ENCODE assay signal across 1 cellular context in the genomic region with DNA sequence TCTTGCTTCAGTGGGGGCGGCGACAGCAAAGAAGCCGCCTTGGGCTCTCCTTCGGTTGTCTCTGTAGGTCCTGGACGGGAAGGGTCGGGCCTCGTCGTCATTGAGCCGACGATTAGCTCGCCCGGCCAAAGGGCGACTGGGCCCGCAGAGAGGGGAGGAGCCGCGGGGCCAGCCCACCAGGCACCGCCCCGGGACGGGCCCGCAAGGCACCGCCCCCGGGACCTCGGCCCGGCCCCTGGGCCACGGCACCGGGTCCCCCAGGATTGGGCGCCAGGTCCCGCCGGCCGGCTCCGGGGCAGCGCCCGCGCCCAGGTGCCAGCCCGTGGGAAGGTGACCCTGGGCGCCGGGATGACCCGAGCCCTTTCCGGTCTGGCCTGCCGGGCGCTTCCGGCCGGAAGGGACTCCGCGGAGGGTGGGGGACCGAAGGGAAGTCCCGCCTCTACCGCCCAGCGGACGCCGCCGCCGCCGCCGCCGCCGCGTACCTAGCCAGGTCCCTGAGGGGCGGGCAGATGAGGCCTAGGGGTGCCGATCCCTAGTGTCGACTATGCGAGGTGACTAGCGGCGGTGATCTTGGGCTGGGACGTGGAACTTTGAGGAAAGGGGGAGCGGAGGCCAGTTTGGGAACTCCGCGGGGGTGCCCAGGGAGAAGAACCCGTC.
TF ChIP-seq lines count a peak whose summit lies in the region.

Gene GBA2, minus strand, starts transcription at position 371 of the 657 bp plus-strand sequence. CDS start 524 bp downstream, outside the sequence.
A gene with protein sequence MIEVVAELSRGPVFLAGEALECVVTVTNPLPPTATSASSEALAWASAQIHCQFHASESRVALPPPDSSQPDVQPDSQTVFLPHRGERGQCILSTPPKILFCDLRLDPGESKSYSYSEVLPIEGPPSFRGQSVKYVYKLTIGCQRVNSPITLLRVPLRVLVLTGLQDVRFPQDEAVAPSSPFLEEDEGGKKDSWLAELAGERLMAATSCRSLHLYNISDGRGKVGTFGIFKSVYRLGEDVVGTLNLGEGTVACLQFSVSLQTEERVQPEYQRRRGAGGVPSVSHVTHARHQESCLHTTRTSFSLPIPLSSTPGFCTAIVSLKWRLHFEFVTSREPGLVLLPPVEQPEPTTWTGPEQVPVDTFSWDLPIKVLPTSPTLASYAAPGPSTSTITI (plus strand): TSS at position 430 of the 657 bp plus-strand sequence. CDS start 469 bp downstream, outside the sequence.

TF ChIP-seq in HepG2, 621 proteins besides CTCF, POLR2A, EP300 and RAD21 (continued from another document and continues in another):
- TF ChIP-seq THAP9 (CRISPR knock-in tag; IDR thresholded peaks at IDR 0.05; ENCODE audit: borderline replicate concordance) (peak; percentile 46; the same call in 1 of the 2 replicates), TBX2 (CRISPR knock-in tag; IDR thresholded peaks at IDR 0.05; ENCODE audit: borderline replicate concordance) (peak; percentile 30; the same call in 1 of the 2 replicates), ZFYVE20 (CRISPR knock-in tag; IDR thresholded peaks at IDR 0.05; ENCODE audit: borderline replicate concordance, low read depth) (no peak), ZNF83 (CRISPR knock-in tag; IDR thresholded peaks at IDR 0.05; ENCODE audit: borderline replicate concordance) (0 out of 2 replicates have a peak, but pooled peaks have one; percentile 17), ZBTB7B (CRISPR knock-in tag; IDR thresholded peaks at IDR 0.05) (no peak), DNMT3B (CRISPR knock-in tag; conservative IDR thresholded peaks at IDR 0.05) (no peak), ZNF124 (CRISPR knock-in tag; IDR thresholded peaks at IDR 0.05) (no peak), NFE2L2 (IDR thresholded peaks at IDR 0.05; ENCODE audit: low read length) (no peak), ZBTB1 (CRISPR knock-in tag; IDR thresholded peaks at IDR 0.05; ENCODE audit: borderline replicate concordance) (no peak), EED (CRISPR knock-in tag; IDR thresholded peaks at IDR 0.05) (0 out of 2 replicates have a peak, but pooled peaks have one; percentile 41), SKI (IDR thresholded peaks at IDR 0.05; ENCODE audit: partially characterized antibody) (peak; percentile 56), ZSCAN20 (CRISPR knock-in tag; IDR thresholded peaks at IDR 0.05; ENCODE audit: borderline replicate concordance) (no peak; the same call in 1 of the 2 replicates), ATRX (CRISPR knock-in tag; IDR thresholded peaks at IDR 0.05; ENCODE audit: borderline replicate concordance) (no peak), HIVEP1 (CRISPR knock-in tag; IDR thresholded peaks at IDR 0.05) (no peak), ZC3H13 (CRISPR knock-in tag; IDR thresholded peaks at IDR 0.05) (no peak), ZNF766 (CRISPR knock-in tag; IDR thresholded peaks at IDR 0.05; ENCODE audit: borderline replicate concordance) (0 out of 2 replicates have a peak, but pooled peaks have one; percentile 40), ZNF891 (CRISPR knock-in tag; IDR thresholded peaks at IDR 0.05) (no peak), NR2C2 (CRISPR knock-in tag; IDR thresholded peaks at IDR 0.05; ENCODE audit: borderline replicate concordance) (peak; percentile 96), SIN3A (IDR thresholded peaks at IDR 0.05; ENCODE audit: borderline replicate concordance, low read depth, low read length) (peak; percentile 63; the same call in 1 of the 2 replicates), SMAD3 (CRISPR knock-in tag; IDR thresholded peaks at IDR 0.05) (0 out of 2 replicates have a peak, but pooled peaks have one; percentile 22), ZFY (CRISPR knock-in tag; IDR thresholded peaks at IDR 0.05) (peak; percentile 90), ZNF740 (CRISPR knock-in tag; IDR thresholded peaks at IDR 0.05) (0 out of 2 replicates have a peak, but pooled peaks have one; percentile 41), ZNF782 (CRISPR knock-in tag; IDR thresholded peaks at IDR 0.05; ENCODE audit: borderline replicate concordance) (no peak), RFXANK (CRISPR knock-in tag; IDR thresholded peaks at IDR 0.05) (no peak), ZNF598 (CRISPR knock-in tag; IDR thresholded peaks at IDR 0.05; ENCODE audit: borderline replicate concordance) (no peak; the same call in 1 of the 2 replicates), SRF (IDR thresholded peaks at IDR 0.05; ENCODE audit: low read depth, low read length) (no peak)
- TF ChIP-seq, protein P1, sequence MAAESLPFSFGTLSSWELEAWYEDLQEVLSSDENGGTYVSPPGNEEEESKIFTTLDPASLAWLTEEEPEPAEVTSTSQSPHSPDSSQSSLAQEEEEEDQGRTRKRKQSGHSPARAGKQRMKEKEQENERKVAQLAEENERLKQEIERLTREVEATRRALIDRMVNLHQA (CRISPR knock-in tag; IDR thresholded peaks at IDR 0.05): no peak
- TF ChIP-seq, protein P2, sequence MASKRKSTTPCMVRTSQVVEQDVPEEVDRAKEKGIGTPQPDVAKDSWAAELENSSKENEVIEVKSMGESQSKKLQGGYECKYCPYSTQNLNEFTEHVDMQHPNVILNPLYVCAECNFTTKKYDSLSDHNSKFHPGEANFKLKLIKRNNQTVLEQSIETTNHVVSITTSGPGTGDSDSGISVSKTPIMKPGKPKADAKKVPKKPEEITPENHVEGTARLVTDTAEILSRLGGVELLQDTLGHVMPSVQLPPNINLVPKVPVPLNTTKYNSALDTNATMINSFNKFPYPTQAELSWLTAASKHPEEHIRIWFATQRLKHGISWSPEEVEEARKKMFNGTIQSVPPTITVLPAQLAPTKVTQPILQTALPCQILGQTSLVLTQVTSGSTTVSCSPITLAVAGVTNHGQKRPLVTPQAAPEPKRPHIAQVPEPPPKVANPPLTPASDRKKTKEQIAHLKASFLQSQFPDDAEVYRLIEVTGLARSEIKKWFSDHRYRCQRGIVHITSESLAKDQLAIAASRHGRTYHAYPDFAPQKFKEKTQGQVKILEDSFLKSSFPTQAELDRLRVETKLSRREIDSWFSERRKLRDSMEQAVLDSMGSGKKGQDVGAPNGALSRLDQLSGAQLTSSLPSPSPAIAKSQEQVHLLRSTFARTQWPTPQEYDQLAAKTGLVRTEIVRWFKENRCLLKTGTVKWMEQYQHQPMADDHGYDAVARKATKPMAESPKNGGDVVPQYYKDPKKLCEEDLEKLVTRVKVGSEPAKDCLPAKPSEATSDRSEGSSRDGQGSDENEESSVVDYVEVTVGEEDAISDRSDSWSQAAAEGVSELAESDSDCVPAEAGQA (IDR thresholded peaks at IDR 0.05; ENCODE audit: low read depth): 0 out of 2 replicates have a peak, but pooled peaks have one; percentile 48
- TF ChIP-seq, protein P2 (CRISPR knock-in tag; IDR thresholded peaks at IDR 0.05; ENCODE audit: borderline replicate concordance): 0 out of 2 replicates have a peak, but pooled peaks have one; percentile 5
- TF ChIP-seq, protein P3, sequence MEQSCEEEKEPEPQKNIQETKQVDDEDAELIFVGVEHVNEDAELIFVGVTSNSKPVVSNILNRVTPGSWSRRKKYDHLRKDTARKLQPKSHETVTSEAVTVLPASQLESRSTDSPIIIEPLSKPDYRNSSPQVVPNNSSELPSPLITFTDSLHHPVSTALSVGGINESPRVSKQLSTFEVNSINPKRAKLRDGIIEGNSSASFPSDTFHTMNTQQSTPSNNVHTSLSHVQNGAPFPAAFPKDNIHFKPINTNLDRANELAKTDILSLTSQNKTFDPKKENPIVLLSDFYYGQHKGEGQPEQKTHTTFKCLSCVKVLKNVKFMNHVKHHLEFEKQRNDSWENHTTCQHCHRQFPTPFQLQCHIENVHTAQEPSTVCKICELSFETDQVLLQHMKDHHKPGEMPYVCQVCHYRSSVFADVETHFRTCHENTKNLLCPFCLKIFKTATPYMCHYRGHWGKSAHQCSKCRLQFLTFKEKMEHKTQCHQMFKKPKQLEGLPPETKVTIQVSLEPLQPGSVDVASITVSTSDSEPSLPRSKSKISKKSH (CRISPR knock-in tag; IDR thresholded peaks at IDR 0.05; ENCODE audit: borderline replicate concordance): no peak
- TF ChIP-seq, protein P4, sequence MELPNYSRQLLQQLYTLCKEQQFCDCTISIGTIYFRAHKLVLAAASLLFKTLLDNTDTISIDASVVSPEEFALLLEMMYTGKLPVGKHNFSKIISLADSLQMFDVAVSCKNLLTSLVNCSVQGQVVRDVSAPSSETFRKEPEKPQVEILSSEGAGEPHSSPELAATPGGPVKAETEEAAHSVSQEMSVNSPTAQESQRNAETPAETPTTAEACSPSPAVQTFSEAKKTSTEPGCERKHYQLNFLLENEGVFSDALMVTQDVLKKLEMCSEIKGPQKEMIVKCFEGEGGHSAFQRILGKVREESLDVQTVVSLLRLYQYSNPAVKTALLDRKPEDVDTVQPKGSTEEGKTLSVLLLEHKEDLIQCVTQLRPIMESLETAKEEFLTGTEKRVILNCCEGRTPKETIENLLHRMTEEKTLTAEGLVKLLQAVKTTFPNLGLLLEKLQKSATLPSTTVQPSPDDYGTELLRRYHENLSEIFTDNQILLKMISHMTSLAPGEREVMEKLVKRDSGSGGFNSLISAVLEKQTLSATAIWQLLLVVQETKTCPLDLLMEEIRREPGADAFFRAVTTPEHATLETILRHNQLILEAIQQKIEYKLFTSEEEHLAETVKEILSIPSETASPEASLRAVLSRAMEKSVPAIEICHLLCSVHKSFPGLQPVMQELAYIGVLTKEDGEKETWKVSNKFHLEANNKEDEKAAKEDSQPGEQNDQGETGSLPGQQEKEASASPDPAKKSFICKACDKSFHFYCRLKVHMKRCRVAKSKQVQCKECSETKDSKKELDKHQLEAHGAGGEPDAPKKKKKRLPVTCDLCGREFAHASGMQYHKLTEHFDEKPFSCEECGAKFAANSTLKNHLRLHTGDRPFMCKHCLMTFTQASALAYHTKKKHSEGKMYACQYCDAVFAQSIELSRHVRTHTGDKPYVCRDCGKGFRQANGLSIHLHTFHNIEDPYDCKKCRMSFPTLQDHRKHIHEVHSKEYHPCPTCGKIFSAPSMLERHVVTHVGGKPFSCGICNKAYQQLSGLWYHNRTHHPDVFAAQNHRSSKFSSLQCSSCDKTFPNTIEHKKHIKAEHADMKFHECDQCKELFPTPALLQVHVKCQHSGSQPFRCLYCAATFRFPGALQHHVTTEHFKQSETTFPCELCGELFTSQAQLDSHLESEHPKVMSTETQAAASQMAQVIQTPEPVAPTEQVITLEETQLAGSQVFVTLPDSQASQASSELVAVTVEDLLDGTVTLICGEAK (IDR thresholded peaks at IDR 0.05): peak; percentile 40; the same call in 1 of the 2 replicates
- TF ChIP-seq, protein P4 (CRISPR knock-in tag; IDR thresholded peaks at IDR 0.05): no peak
